In the genomic region with DNA sequence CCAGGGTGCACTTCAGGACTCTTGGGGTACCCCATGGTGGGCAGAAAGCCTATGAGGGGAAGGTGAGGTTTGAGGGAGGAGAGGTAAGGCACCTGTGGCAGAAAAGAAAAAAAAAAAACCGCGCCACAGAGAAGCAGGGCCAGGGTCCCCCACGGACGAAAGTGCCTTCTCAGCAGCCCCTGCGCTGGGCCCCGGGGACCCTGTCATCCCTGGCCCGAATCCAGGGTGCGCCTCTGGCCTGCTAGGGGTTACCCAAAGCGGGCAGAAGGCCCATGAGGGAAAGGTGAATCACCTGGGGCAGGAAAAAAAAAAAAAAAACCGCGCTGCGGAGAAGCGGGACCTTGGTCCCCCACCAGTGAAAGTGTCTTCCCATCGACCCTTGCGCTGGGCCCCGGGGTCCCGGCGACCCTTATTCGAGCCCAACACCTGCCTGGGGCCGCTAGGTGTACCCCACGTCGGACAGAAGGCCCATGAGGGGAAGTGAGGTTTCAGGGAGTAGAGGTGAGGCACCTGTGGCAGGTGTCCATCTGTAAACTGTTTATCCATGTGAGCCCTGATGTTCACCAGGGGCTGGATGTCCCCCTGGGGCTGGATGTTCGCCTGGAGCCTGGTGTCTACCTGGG, we compare ENCODE assay signal across 6 cellular contexts.
DNase-seq lines count a peak whose midpoint lies in the region; ATAC-seq and TF ChIP-seq lines count a peak whose summit lies in the region.
"Not testable (repeated sequence)": the region's sequence is repeated elsewhere in the genome, so short reads cannot be mapped to it uniquely, and the experiment has no call there.

No MANE protein-coding gene starts in this region.

- H3K4me1 Mint-ChIP-seq in endodermal cell; osteocyte (ENCODE audit: unreplicated experiment): not testable (repeated sequence)

- H3K27me3 ChIP-seq in endodermal cell (ENCODE audit: control insufficient read depth, insufficient read depth, low read length, poor library complexity, severe bottlenecking); right cardiac atrium (ENCODE audit: control insufficient read depth, insufficient read depth): not testable (repeated sequence)

- ATAC-seq in right cardiac atrium, result not testable (repeated sequence)

- not testable (repeated sequence) for H3K36me3 Mint-ChIP-seq in endodermal cell (ENCODE audit: low read depth); osteocyte (ENCODE audit: unreplicated experiment)

- not testable (repeated sequence) for H3K4me3 ChIP-seq in endodermal cell (ENCODE audit: low read length); right cardiac atrium (ENCODE audit: low read length)

- not testable (repeated sequence) for H3K36me3 ChIP-seq in endodermal cell (ENCODE audit: control insufficient read depth, insufficient read depth, low read length)

- peaks cover 30% of the 10 kb centered on the region for H3K9me3 Mint-ChIP-seq in endodermal cell
- not testable (repeated sequence) for H3K9me3 Mint-ChIP-seq in osteocyte (ENCODE audit: unreplicated experiment)

- no CpG with 5 or more reads among the region's 23 CpGs for WGBS in endodermal cell (ENCODE audit: insufficient coverage in 1 of 2, insufficient read length in 1 of 2), 2 experiments
- 75% methylated on average over 23 of the region's 23 CpGs for WGBS in right cardiac atrium

- TF ChIP-seq CTCF in endodermal cell (conservative IDR thresholded peaks at IDR 0.05); osteocyte (IDR thresholded peaks at IDR 0.05): not testable (repeated sequence)

- not testable (repeated sequence) for H3K9ac ChIP-seq in endodermal cell (ENCODE audit: extremely low read depth, low read length, poor library complexity, severe bottlenecking)

- DNase-seq in RPMI8226 (peak; percentile 4), endodermal cell (peak; percentile 5), right cardiac atrium (peak in 2 of 3 donors; percentile 3 to 20), osteocyte (ENCODE audit: extremely low spot score, unreplicated experiment) (peak; percentile 42)
- DNase-seq in activated CD8-positive, alpha-beta memory T cell treated with anti-CD3 and anti-CD28 coated beads, Interleukin-2, amount 50 U/mL, for 48 hours, result peak; percentile 45
- DNase-seq in stimulated activated CD8-positive, alpha-beta memory T cell treated with anti-CD3 and anti-CD28 coated beads, Interleukin-4, amount 100 ng/mL, for 48 hours, result peak; percentile 20

- peaks cover 12% of the 10 kb centered on the region for H3K9me3 ChIP-seq in endodermal cell (ENCODE audit: control insufficient read depth, low read length)
- not testable (repeated sequence) for H3K9me3 ChIP-seq in right cardiac atrium (ENCODE audit: control insufficient read depth, low read length)

- intact Hi-C loops in right cardiac atrium (cut with DNase I), result not testable (repeated sequence)

- not testable (repeated sequence) for H3K27me3 Mint-ChIP-seq in endodermal cell (ENCODE audit: insufficient read depth); osteocyte (ENCODE audit: unreplicated experiment)

- not testable (repeated sequence) for H3K4me1 ChIP-seq in endodermal cell (ENCODE audit: control insufficient read depth, insufficient read depth, low read length); right cardiac atrium (ENCODE audit: control insufficient read depth, insufficient read depth, low read length)

- H3K27ac ChIP-seq in endodermal cell (ENCODE audit: low read depth, low read length); right cardiac atrium (ENCODE audit: low read length): not testable (repeated sequence)

- H3K4me3 Mint-ChIP-seq in endodermal cell; osteocyte (ENCODE audit: unreplicated experiment): not testable (repeated sequence)

- H3K27ac Mint-ChIP-seq in endodermal cell; osteocyte (ENCODE audit: unreplicated experiment): not testable (repeated sequence)
